Comparison of ENCODE assay signal across 1 cellular context in the genomic region with DNA sequence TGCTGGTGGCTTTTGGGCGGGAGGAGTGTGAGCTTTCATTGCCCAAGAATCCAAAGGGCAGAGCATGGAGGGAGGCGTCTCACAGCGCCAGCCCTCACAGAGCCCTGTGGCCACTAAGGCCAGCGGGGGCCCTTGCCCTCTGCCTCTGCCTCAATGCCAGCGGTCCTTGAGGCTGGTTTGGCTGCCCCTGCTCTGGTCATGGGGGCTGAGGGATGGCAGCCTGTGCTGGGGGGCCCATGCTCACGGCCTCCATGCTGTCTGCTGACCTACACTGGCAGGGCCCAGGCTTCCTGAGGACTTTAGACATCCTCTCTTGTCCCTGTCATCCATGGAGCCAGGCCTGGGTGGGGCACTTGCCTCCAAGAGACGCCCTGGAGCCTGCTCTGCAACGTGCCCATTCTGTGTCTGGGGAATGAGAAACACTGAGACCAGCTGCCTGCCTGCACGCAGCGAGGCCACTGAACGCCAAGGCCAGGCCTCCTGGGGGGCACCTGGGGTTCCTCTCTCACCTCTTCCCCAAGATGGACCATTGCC.
TF ChIP-seq lines count a peak whose summit lies in the region.

No MANE protein-coding gene starts in this region.

TF ChIP-seq in HepG2, 621 proteins besides CTCF, POLR2A, EP300 and RAD21 (continued from another document):
- TF ChIP-seq HNF4G (IDR thresholded peaks at IDR 0.05; ENCODE audit: borderline replicate concordance, low read depth, low read length) (0 out of 2 replicates have a peak, but pooled peaks have one; percentile 24), HNF4G (CRISPR knock-in tag; IDR thresholded peaks at IDR 0.05; ENCODE audit: borderline replicate concordance, low read depth) (no peak), FLYWCH1 (CRISPR knock-in tag; IDR thresholded peaks at IDR 0.05) (no peak)
- TF ChIP-seq, protein P1, sequence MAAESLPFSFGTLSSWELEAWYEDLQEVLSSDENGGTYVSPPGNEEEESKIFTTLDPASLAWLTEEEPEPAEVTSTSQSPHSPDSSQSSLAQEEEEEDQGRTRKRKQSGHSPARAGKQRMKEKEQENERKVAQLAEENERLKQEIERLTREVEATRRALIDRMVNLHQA (CRISPR knock-in tag; IDR thresholded peaks at IDR 0.05): no peak
